Comparison of ENCODE assay signal across 6 cellular contexts in genomic region chr17:4988168-4988567, GRCh38. TPM values are rescaled to one million over a fixed set of nuclear protein-coding genes. Genes with fewer than 3 reads are reported as not detected.
A peak's percentile ranks its signal among the peaks of the same experiment; 100 is the strongest.
DNase-seq lines count a peak whose midpoint lies in the region; TF ChIP-seq lines count a peak whose summit lies in the region.

No MANE protein-coding gene starts in this region.

- peaks cover 21% of the 10 kb centered on the region for H3K4me1 ChIP-seq in mucosa of stomach (ENCODE audit: control insufficient read depth, insufficient read depth, low read length)

- H3K9ac ChIP-seq in mucosa of stomach (ENCODE audit: low read length) = peak overlapping the region; percentile 86

- no peaks in the 10 kb centered on the region for H3K9me3 ChIP-seq in mucosa of stomach (ENCODE audit: control insufficient read depth, low read length)

- H3K27ac ChIP-seq in adipose tissue (ENCODE audit: low read depth, low read length) = peak overlapping the region; percentile 56

- H3K36me3 ChIP-seq in mucosa of stomach (ENCODE audit: control insufficient read depth, insufficient read depth, low read length) = no peaks in the 10 kb centered on the region

- 3 to 20% (median 4%) methylated on average over 10 of the region's 10 CpGs for WGBS in adipose tissue, 3 donors

- DNase-seq in GM12864 (ENCODE audit: low read depth) (no peak), NCI-H524 (lab: John Stamatoyannopoulos, UW) (no peak), NCI-H774 (lab: John Stamatoyannopoulos, UW) (no peak), DMS53 (lab: John Stamatoyannopoulos, UW) (no peak)

- H3K4me3 ChIP-seq in GM12864 (ENCODE audit: low read depth, low read length) = peak overlapping the region; percentile 97
- H3K4me3 ChIP-seq in mucosa of stomach (ENCODE audit: low read length) = peak overlapping the region; percentile 83

- TF ChIP-seq CTCF in GM12864 (IDR thresholded peaks at IDR 0.05; ENCODE audit: low read depth, low read length, missing control alignments) = no peak

- no peaks in the 10 kb centered on the region for H3K27me3 ChIP-seq in mucosa of stomach (ENCODE audit: control insufficient read depth, insufficient read depth, low read length)

RNA-seq across cellular contexts. Expression of gene CAMTA2, which starts 0.7 kb away (rescaled TPM):
- 10 to 100 TPM; 23.2 to 78.6 (median 60.5) TPM for polyA plus RNA-seq in adipose tissue

RNA-seq across cellular contexts. Expression of gene INCA1, which starts 9.2 kb away (rescaled TPM):
- polyA plus RNA-seq in adipose tissue = 1 to 10 TPM in 2 of 3 donors, under 1 TPM in 1; 0.47 to 1.6 (median 1.1) TPM

RNA-seq across cellular contexts. Expression of gene KIF1C, which starts 9.6 kb away (rescaled TPM):
- 100 to 1,000 TPM in 1 of 3 donors, 10 to 100 TPM in 2; 36.0 to 113 (median 78.9) TPM for polyA plus RNA-seq in adipose tissue

RNA-seq across cellular contexts. Expression of gene SPAG7, which starts 20.6 kb away (rescaled TPM):
- polyA plus RNA-seq in adipose tissue = 10 to 100 TPM; 34.0 to 73.9 (median 73.1) TPM

RNA-seq across cellular contexts. Expression of gene ENO3, which starts 37.2 kb away (rescaled TPM):
- polyA plus RNA-seq in adipose tissue = 10 to 100 TPM in 1 of 3 donors, 1 to 10 TPM in 2; 5.1 to 13.5 (median 6.4) TPM
